In the genomic region with DNA sequence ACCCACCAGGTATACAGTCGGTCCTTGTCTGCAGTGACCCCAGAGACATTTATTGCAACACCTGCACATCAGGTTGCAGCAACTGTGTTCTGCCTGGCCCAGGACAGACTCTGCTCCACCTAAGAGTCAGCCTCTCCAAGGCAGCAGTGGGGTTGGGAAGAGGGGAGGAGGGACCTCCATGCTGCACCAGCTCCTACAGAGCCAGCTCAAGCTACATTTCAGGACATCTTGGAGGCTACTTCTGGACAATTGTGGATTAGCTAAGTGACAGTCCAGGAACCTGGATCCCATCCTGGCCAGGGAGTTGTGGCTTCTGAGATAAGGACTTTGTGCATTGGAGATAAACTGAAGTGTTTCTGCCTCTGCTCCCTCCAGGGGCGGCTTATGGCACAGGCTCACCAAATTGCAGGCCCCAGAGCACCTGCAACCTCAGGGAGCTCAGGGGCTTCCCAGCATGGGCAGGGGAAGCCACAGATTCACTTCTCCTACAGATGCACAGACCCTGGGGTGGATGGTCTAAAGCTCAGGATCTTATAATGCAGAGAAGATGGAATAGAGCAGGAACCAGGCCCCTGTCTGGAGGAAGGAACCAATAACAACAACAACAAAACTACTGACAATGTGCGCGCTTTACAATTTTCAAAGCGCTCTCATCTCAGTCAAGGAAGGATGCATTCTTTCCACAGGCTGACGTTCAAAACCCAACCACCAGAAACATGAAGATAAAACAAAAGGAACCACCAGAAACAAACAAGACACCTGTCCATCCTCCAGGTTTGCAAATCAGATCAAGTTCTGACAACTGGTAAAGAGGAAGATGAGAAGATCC, we compare ENCODE assay signal across 8 cellular contexts.
DNase-seq lines count a peak whose midpoint lies in the region; ATAC-seq and TF ChIP-seq lines count a peak whose summit lies in the region.

No MANE protein-coding gene starts in this region.

- H3K4me3 Mint-ChIP-seq in neural progenitor cell (no peak overlapping the region), mesothelial cell of epicardium (no peak overlapping the region)

- H3K27ac ChIP-seq in neural progenitor cell, result no peak overlapping the region

- no peaks in the 10 kb centered on the region for H3K9me3 Mint-ChIP-seq in neural progenitor cell
- no peaks in the 10 kb centered on the region for H3K9me3 Mint-ChIP-seq in mesothelial cell of epicardium

- no peaks in the 10 kb centered on the region for H3K36me3 Mint-ChIP-seq in neural progenitor cell
- no peaks in the 10 kb centered on the region for H3K36me3 Mint-ChIP-seq in mesothelial cell of epicardium

- TF ChIP-seq CTCF in neural progenitor cell (IDR thresholded peaks at IDR 0.05) (no peak), mesothelial cell of epicardium (IDR thresholded peaks at IDR 0.05; ENCODE audit: unreplicated experiment) (no peak)

- no peaks in the 10 kb centered on the region for H3K27me3 ChIP-seq in neural progenitor cell

- peaks cover 27% of the 10 kb centered on the region for H3K4me1 ChIP-seq in neural progenitor cell

- no peak overlapping the region for H3K4me3 ChIP-seq in neural progenitor cell

- H3K27ac Mint-ChIP-seq in neural progenitor cell (peak overlapping the region; percentile 24), mesothelial cell of epicardium (no peak overlapping the region)

- ATAC-seq in GM18511 (IDR thresholded peaks at IDR 0.05; ENCODE audit: unreplicated experiment) (peak; percentile 44), HG02870 (IDR thresholded peaks at IDR 0.05; ENCODE audit: unreplicated experiment) (peak; percentile 39)

- peaks cover 21% of the 10 kb centered on the region for H3K27me3 Mint-ChIP-seq in neural progenitor cell (ENCODE audit: insufficient read depth, low read depth)
- no peaks in the 10 kb centered on the region for H3K27me3 Mint-ChIP-seq in mesothelial cell of epicardium (ENCODE audit: low read depth)

- peak; percentile 30 to 52 for DNase-seq in activated CD4-positive, alpha-beta T cell treated with anti-CD3 and anti-CD28 coated beads, Interleukin-2, amount 50 U/mL, for 48 hours
- no peak for DNase-seq in neural progenitor cell (ENCODE audit: low spot score)
- DNase-seq in mesothelial cell of epicardium (ENCODE audit: low spot score in 2 of 2, unreplicated experiment in 2 of 2), result no peak
- DNase-seq in NCI-H2029 treated with DMSO at 0.1 percent for 48 hours (lab: John Stamatoyannopoulos, UW), result no peak
- DNase-seq in AG08395 (ENCODE audit: low spot score), result no peak
- no peak for DNase-seq in anterior cingulate cortex (lab: John Stamatoyannopoulos, UW)

- no peaks in the 10 kb centered on the region for H4K20me1 ChIP-seq in neural progenitor cell (ENCODE audit: low read depth)

- no peak overlapping the region for H2AFZ ChIP-seq in neural progenitor cell (replicated peaks)

- H3K9ac ChIP-seq in neural progenitor cell, result no peak overlapping the region

- H3K79me2 ChIP-seq in neural progenitor cell (ENCODE audit: low read depth), result no peaks in the 10 kb centered on the region

- no peaks in the 10 kb centered on the region for H3K9me3 ChIP-seq in neural progenitor cell (ENCODE audit: low read depth)

- peaks cover 82% of the 10 kb centered on the region for H3K4me1 Mint-ChIP-seq in neural progenitor cell
- H3K4me1 Mint-ChIP-seq in mesothelial cell of epicardium, result peaks cover 44% of the 10 kb centered on the region

- no peak overlapping the region for H3K4me2 ChIP-seq in neural progenitor cell

- no peaks in the 10 kb centered on the region for H3K36me3 ChIP-seq in neural progenitor cell

- H3F3A ChIP-seq in neural progenitor cell (ENCODE audit: low read depth), result peaks cover 16% of the 10 kb centered on the region

Comparison
In these comparisons a context has a peak if more than half of its experiments do, and no peak if none do; other contexts are left out.
1. DNase-seq: peak in activated CD4-positive, alpha-beta T cell treated with anti-CD3 and anti-CD28 coated beads, Interleukin-2, amount 50 U/mL, for 48 hours (2 of 2); none in neural progenitor cell (single experiment), mesothelial cell of epicardium (0 of 2), NCI-H2029 treated with DMSO at 0.1 percent for 48 hours (single experiment), AG08395 (single experiment) and anterior cingulate cortex (0 of 58).